Comparison of ENCODE assay signal across 10 cellular contexts in genomic region chr4:86451560-86452322, GRCh38.
A peak's percentile ranks its signal among the peaks of the same experiment; 100 is the strongest.
DNase-seq lines count a peak whose midpoint lies in the region; ATAC-seq and TF ChIP-seq lines count a peak whose summit lies in the region.
"Had no signal": no experiment of that assay in that cellular context is flagged by ENCODE, and none has a peak within 500 bp of the region (broad histone marks: within the 10 kb centered on the region; RNA-seq: fewer than 3 reads in every experiment).

No MANE protein-coding gene starts in this region.

- H3K27ac Mint-ChIP-seq in Caco-2 (ENCODE audit: unreplicated experiment) (peak overlapping the region; percentile 33), nephron (peak overlapping the region; percentile 95 to 97 (median 96))
- H3K27ac Mint-ChIP-seq in effector memory CD8-positive, alpha-beta T cell = no peak overlapping the region
- H3K27ac Mint-ChIP-seq: CD4-positive, CD25-positive, alpha-beta regulatory T cell had no signal

- DNase-seq in Caco-2 (no peak), NCI-H187 treated with DMSO at 0.1 percent for 48 hours (lab: John Stamatoyannopoulos, UW) (peak; percentile 23), epithelial cell of esophagus (ENCODE audit: low read depth) (peak; percentile 82), NCI-H526 (lab: John Stamatoyannopoulos, UW) (no peak)
- DNase-seq in effector memory CD8-positive, alpha-beta T cell = no peak
- DNase-seq: activated CD4-positive, alpha-beta T cell treated with anti-CD3 and anti-CD28 coated beads, Interleukin-2, amount 50 U/mL, for 48 hours; CD4-positive, CD25-positive, alpha-beta regulatory T cell had no signal

- no peaks in the 10 kb centered on the region for H3K36me3 Mint-ChIP-seq in Caco-2 (ENCODE audit: insufficient read depth, unreplicated experiment)
- H3K36me3 Mint-ChIP-seq in nephron (ENCODE audit: low read depth) = peaks cover 13% of the 10 kb centered on the region
- no peaks in the 10 kb centered on the region for H3K36me3 Mint-ChIP-seq in effector memory CD8-positive, alpha-beta T cell (ENCODE audit: insufficient read depth)
- H3K36me3 Mint-ChIP-seq: CD4-positive, CD25-positive, alpha-beta regulatory T cell had no signal

- intact Hi-C loops in Caco-2 (cut with micrococcal nuclease; ENCODE audit: unreplicated experiment) = no loop called here

- H3K4me1 Mint-ChIP-seq in Caco-2 (ENCODE audit: low read depth, unreplicated experiment) (peaks cover 16% of the 10 kb centered on the region), nephron (peaks cover 42% of the 10 kb centered on the region)
- H3K4me1 Mint-ChIP-seq in effector memory CD8-positive, alpha-beta T cell (ENCODE audit: low read depth in 2 of 2) = no peaks in the 10 kb centered on the region
- H3K4me1 Mint-ChIP-seq: CD4-positive, CD25-positive, alpha-beta regulatory T cell had no signal

- TF ChIP-seq CTCF in Caco-2 (IDR thresholded peaks at IDR 0.05; ENCODE audit: insufficient read depth in 1 of 2, low read depth in 1 of 2, low read length in 1 of 2, severe bottlenecking in 1 of 2, unreplicated experiment in 1 of 2) (no peak), epithelial cell of esophagus (IDR thresholded peaks at IDR 0.05; ENCODE audit: insufficient read depth, low read depth, low read length, missing control alignments) (no peak), nephron (IDR thresholded peaks at IDR 0.05; ENCODE audit: unreplicated experiment in 3 of 3) (no peak)

- H3K9me3 Mint-ChIP-seq in Caco-2 (ENCODE audit: unreplicated experiment) (no peaks in the 10 kb centered on the region), nephron (peaks cover 6% of the 10 kb centered on the region)
- H3K9me3 Mint-ChIP-seq in effector memory CD8-positive, alpha-beta T cell = no peaks in the 10 kb centered on the region

- H3K4me1 ChIP-seq in Caco-2 = no peaks in the 10 kb centered on the region

- peaks cover 6% of the 10 kb centered on the region for H3K27me3 Mint-ChIP-seq in Caco-2 (ENCODE audit: insufficient read depth, unreplicated experiment)
- H3K27me3 Mint-ChIP-seq in nephron (ENCODE audit: low read depth) = no peaks in the 10 kb centered on the region
- H3K27me3 Mint-ChIP-seq in effector memory CD8-positive, alpha-beta T cell = peaks cover 0 to 31% of the 10 kb centered on the region in 2 donors

- H3K27me3 ChIP-seq in Caco-2 (replicated peaks; ENCODE audit: control insufficient read depth, insufficient read depth, low read length) = no peaks in the 10 kb centered on the region

- H3K36me3 ChIP-seq in Caco-2 (ENCODE audit: control insufficient read depth, insufficient read depth, low read length) = no peaks in the 10 kb centered on the region

- no TSS peak for BruUV-seq in Caco-2 (replicated peaks; lab: Mats Ljungman, UMichigan)

- ATAC-seq in GM18520 (IDR thresholded peaks at IDR 0.05; ENCODE audit: unreplicated experiment) = no peak
- no peak for ATAC-seq in HG03097 (IDR thresholded peaks at IDR 0.05; ENCODE audit: low FRiP score, unreplicated experiment)
- ATAC-seq in effector memory CD8-positive, alpha-beta T cell (replicated peaks) = no peak

- POLR2A ChIA-PET in Caco-2 (lab: Charles Lee) = no interaction called here

- CTCF ChIA-PET in Caco-2 (lab: Charles Lee) = no interaction called here

- H3K4me3 Mint-ChIP-seq in Caco-2 (ENCODE audit: unreplicated experiment) (no peak overlapping the region), nephron (peak overlapping the region; percentile 79 to 86 (median 83))
- no peak overlapping the region for H3K4me3 Mint-ChIP-seq in effector memory CD8-positive, alpha-beta T cell
- H3K4me3 Mint-ChIP-seq: CD4-positive, CD25-positive, alpha-beta regulatory T cell had no signal

- H3K4me3 ChIP-seq in Caco-2 (ENCODE audit: low read depth, low read length) (no peak overlapping the region), epithelial cell of esophagus (ENCODE audit: low read length) (no peak overlapping the region)

- H3K9me3 ChIP-seq in Caco-2 = no peaks in the 10 kb centered on the region

Comparison
In these comparisons a context has a peak if more than half of its experiments do, and no peak if none do; other contexts are left out.
1. DNase-seq: peak in NCI-H187 treated with DMSO at 0.1 percent for 48 hours (single experiment) and epithelial cell of esophagus (single experiment); none in Caco-2 (0 of 2), NCI-H526 (0 of 2) and effector memory CD8-positive, alpha-beta T cell (0 of 3).
2. H3K27ac Mint-ChIP-seq: peak in Caco-2 (single experiment) and nephron (3 of 3); none in effector memory CD8-positive, alpha-beta T cell (0 of 2).
3. H3K4me3 Mint-ChIP-seq: peak in nephron (3 of 3); none in Caco-2 (single experiment) and effector memory CD8-positive, alpha-beta T cell (0 of 2).